In genomic region chr10:124700293-124701037, GRCh38 we compare ENCODE assay signal across 10 cellular contexts. TPM values are rescaled to one million over a fixed set of nuclear protein-coding genes. Genes with fewer than 3 reads are reported as not detected.
DNase-seq lines count a peak whose midpoint lies in the region; ATAC-seq and TF ChIP-seq lines count a peak whose summit lies in the region.
"Had no signal": no experiment of that assay in that cellular context is flagged by ENCODE, and none has a peak within 500 bp of the region (broad histone marks: within the 10 kb centered on the region; RNA-seq: fewer than 3 reads in every experiment).

No MANE protein-coding gene starts in this region.

- no TSS peak for BruUV-seq in PC-9 (replicated peaks; lab: Mats Ljungman, UMichigan)

- H2AFZ ChIP-seq in PC-9: no peak overlapping the region

- CTCF ChIA-PET in PC-9 (lab: Charles Lee): no interaction called here

- TF ChIP-seq CTCF in body of pancreas (IDR thresholded peaks at IDR 0.05) (no peak), PC-9 (conservative IDR thresholded peaks at IDR 0.05) (no peak)

- H3K27me3 ChIP-seq in body of pancreas (no peaks in the 10 kb centered on the region), PC-9 (ENCODE audit: insufficient read depth, low read depth) (no peaks in the 10 kb centered on the region)
- H3K27me3 ChIP-seq: SJSA1 had no signal

- no peaks in the 10 kb centered on the region for H3K79me2 ChIP-seq in PC-9 (ENCODE audit: low read depth)

- H3K4me2 ChIP-seq in PC-9: no peak overlapping the region

- H3K4me3 Mint-ChIP-seq in stimulated activated naive CD8-positive, alpha-beta T cell treated with anti-CD3 and anti-CD28 coated beads, Interleukin-15, Interleukin-2, amounts not matched to agents 100 ng/mL and 50 ng/mL, for 24 hours: no peak overlapping the region
- H3K4me3 Mint-ChIP-seq in stimulated activated naive CD8-positive, alpha-beta T cell treated with anti-CD3 and anti-CD28 coated beads, Interleukin-15, amount 100 ng/mL, for 72 hours: no peak overlapping the region
- peak overlapping the region in 3 of 10 donors; percentile 20 to 77 (median 47) for H3K4me3 Mint-ChIP-seq in naive thymus-derived CD8-positive, alpha-beta T cell

- ATAC-seq in stimulated activated naive CD8-positive, alpha-beta T cell treated with anti-CD3 and anti-CD28 coated beads, Interleukin-15, amount 100 ng/mL, for 72 hours: no peak
- ATAC-seq in body of pancreas (no peak), HG03457 (IDR thresholded peaks at IDR 0.05; ENCODE audit: unreplicated experiment) (no peak)
- ATAC-seq in naive thymus-derived CD8-positive, alpha-beta T cell: no peak

- peak overlapping the region; percentile 65 for H3K27ac Mint-ChIP-seq in stimulated activated naive CD8-positive, alpha-beta T cell treated with anti-CD3 and anti-CD28 coated beads, Interleukin-15, Interleukin-2, amounts not matched to agents 100 ng/mL and 50 ng/mL, for 24 hours
- H3K27ac Mint-ChIP-seq in stimulated activated naive CD8-positive, alpha-beta T cell treated with anti-CD3 and anti-CD28 coated beads, Interleukin-15, amount 100 ng/mL, for 72 hours: no peak overlapping the region
- peak overlapping the region in 8 of 10 donors; percentile 28 to 97 (median 85) for H3K27ac Mint-ChIP-seq in naive thymus-derived CD8-positive, alpha-beta T cell

- no peaks in the 10 kb centered on the region for H3K36me3 ChIP-seq in body of pancreas (replicated peaks in 1 of 2; ENCODE audit: insufficient read depth in 1 of 2, low read depth in 2 of 2)
- no peaks in the 10 kb centered on the region for H3K36me3 ChIP-seq in PC-9 (ENCODE audit: low read depth)

- H3K9me3 Mint-ChIP-seq in stimulated activated naive CD8-positive, alpha-beta T cell treated with anti-CD3 and anti-CD28 coated beads, Interleukin-15, Interleukin-2, amounts not matched to agents 100 ng/mL and 50 ng/mL, for 24 hours: no peaks in the 10 kb centered on the region
- H3K9me3 Mint-ChIP-seq in stimulated activated naive CD8-positive, alpha-beta T cell treated with anti-CD3 and anti-CD28 coated beads, Interleukin-15, amount 100 ng/mL, for 72 hours: no peaks in the 10 kb centered on the region
- H3K9me3 Mint-ChIP-seq in naive thymus-derived CD8-positive, alpha-beta T cell: no peaks in the 10 kb centered on the region

- no peaks in the 10 kb centered on the region for H3K27me3 Mint-ChIP-seq in stimulated activated naive CD8-positive, alpha-beta T cell treated with anti-CD3 and anti-CD28 coated beads, Interleukin-15, Interleukin-2, amounts not matched to agents 100 ng/mL and 50 ng/mL, for 24 hours
- no peaks in the 10 kb centered on the region for H3K27me3 Mint-ChIP-seq in stimulated activated naive CD8-positive, alpha-beta T cell treated with anti-CD3 and anti-CD28 coated beads, Interleukin-15, amount 100 ng/mL, for 72 hours
- H3K27me3 Mint-ChIP-seq in naive thymus-derived CD8-positive, alpha-beta T cell: no peaks in the 10 kb centered on the region

- no peaks in the 10 kb centered on the region for H3K9me3 ChIP-seq in body of pancreas
- H3K9me3 ChIP-seq in PC-9 (ENCODE audit: insufficient read depth, low read depth): no peaks in the 10 kb centered on the region
- H3K9me3 ChIP-seq: SJSA1 had no signal

- intact Hi-C loops in body of pancreas (cut with DNase I) (no loop called here), PC-9 (cut with micrococcal nuclease; ENCODE audit: unreplicated experiment) (no loop called here)

- DNase-seq in stimulated activated naive CD8-positive, alpha-beta T cell treated with anti-CD3 and anti-CD28 coated beads, Interleukin-15, amount 100 ng/mL, for 72 hours: no peak
- DNase-seq in body of pancreas (no peak), DMS 273 (lab: John Stamatoyannopoulos, UW; ENCODE audit: unreplicated experiment) (no peak), PC-9 (no peak)
- DNase-seq in naive thymus-derived CD8-positive, alpha-beta T cell: peak in 1 of 10 donors; percentile 4
- DNase-seq in activated effector memory CD4-positive, alpha-beta T cell treated with anti-CD3 and anti-CD28 coated beads, Interleukin-2, amount 50 U/mL, for 16 hours: no peak
- DNase-seq: NCI-H1092 treated with DMSO at 0.1 percent for 48 hours had no signal

- peak in 1 of 3 donors; percentile 7 for TF ChIP-seq POLR2A in body of pancreas (IDR thresholded peaks at IDR 0.05)

- POLR2A ChIA-PET in naive thymus-derived CD8-positive, alpha-beta T cell (lab: Charles Lee): interaction anchor here (1.1 to 4.0 kb wide), 5 partner anchors 8 to 41 kb away, joined by 3 to 24 read pairs (median 16); no protein-coding TSS in a partner anchor
- POLR2A ChIA-PET in PC-9 (lab: Charles Lee; ENCODE audit: unreplicated experiment): no interaction called here

- H3K27ac ChIP-seq in body of pancreas: peak overlapping the region in 3 of 4 donors; percentile 19 to 73 (median 65)
- no peak overlapping the region for H3K27ac ChIP-seq in PC-9
- H3K27ac ChIP-seq: SJSA1 had no signal

- H3K4me1 Mint-ChIP-seq in stimulated activated naive CD8-positive, alpha-beta T cell treated with anti-CD3 and anti-CD28 coated beads, Interleukin-15, Interleukin-2, amounts not matched to agents 100 ng/mL and 50 ng/mL, for 24 hours (ENCODE audit: low read depth): peaks cover 100% of the 10 kb centered on the region
- peaks cover 100% of the 10 kb centered on the region for H3K4me1 Mint-ChIP-seq in stimulated activated naive CD8-positive, alpha-beta T cell treated with anti-CD3 and anti-CD28 coated beads, Interleukin-15, amount 100 ng/mL, for 72 hours
- peaks cover 50 to 100% (median 96%) of the 10 kb centered on the region in 4 donors for H3K4me1 Mint-ChIP-seq in naive thymus-derived CD8-positive, alpha-beta T cell

- H3F3A ChIP-seq in PC-9 (ENCODE audit: insufficient read depth, low read depth): no peaks in the 10 kb centered on the region

- H3K9me2 ChIP-seq in PC-9 (ENCODE audit: insufficient read depth): no peaks in the 10 kb centered on the region

- peaks cover 30% of the 10 kb centered on the region for H3K36me3 Mint-ChIP-seq in stimulated activated naive CD8-positive, alpha-beta T cell treated with anti-CD3 and anti-CD28 coated beads, Interleukin-15, Interleukin-2, amounts not matched to agents 100 ng/mL and 50 ng/mL, for 24 hours (ENCODE audit: low read depth)
- H3K36me3 Mint-ChIP-seq in naive thymus-derived CD8-positive, alpha-beta T cell: peaks cover 0 to 11% (median 4%) of the 10 kb centered on the region in 3 donors

- 67 to 95% methylated on average over 25 to 26 of the region's 26 CpGs for WGBS in body of pancreas, 2 donors

- peaks cover 49% of the 10 kb centered on the region for H3K4me1 ChIP-seq in body of pancreas
- no peaks in the 10 kb centered on the region for H3K4me1 ChIP-seq in PC-9 (replicated peaks; ENCODE audit: insufficient read depth)
- H3K4me1 ChIP-seq: SJSA1 had no signal

- no peak overlapping the region for H3K4me3 ChIP-seq in body of pancreas
- H3K4me3 ChIP-seq in PC-9: no peak overlapping the region
- H3K4me3 ChIP-seq: SJSA1 had no signal

- no peaks in the 10 kb centered on the region for H4K20me1 ChIP-seq in PC-9 (ENCODE audit: insufficient read depth)

RNA-seq across cellular contexts. Expression of gene FAM53B, which starts 43.7 kb away (rescaled TPM):
- total RNA-seq in body of pancreas (10 to 100 TPM; 17.1 to 21.1 TPM), PC-9 (2021) (9.0 and 9.8 TPM in 2 replicates)
- total RNA-seq in naive thymus-derived CD8-positive, alpha-beta T cell: 10 to 100 TPM; 22.2 to 23.2 TPM
- polyA plus RNA-seq in naive thymus-derived CD8-positive, alpha-beta T cell: 10 to 100 TPM in 2 of 3 donors, 1 to 10 TPM in 1; 2.4 to 15.1 (median 11.9) TPM

Comparison
In these comparisons a context has a peak if more than half of its experiments do, and no peak if none do; other contexts are left out.
1. H3K27ac Mint-ChIP-seq: peak in stimulated activated naive CD8-positive, alpha-beta T cell treated with anti-CD3 and anti-CD28 coated beads, Interleukin-15, Interleukin-2, amounts not matched to agents 100 ng/mL and 50 ng/mL, for 24 hours (single experiment) and naive thymus-derived CD8-positive, alpha-beta T cell (8 of 10); none in stimulated activated naive CD8-positive, alpha-beta T cell treated with anti-CD3 and anti-CD28 coated beads, Interleukin-15, amount 100 ng/mL, for 72 hours (0 of 2).